ENCODE assay signal across 1 cellular context in genomic region chr11:67400942-67401494, GRCh38.
TF ChIP-seq lines count a peak whose summit lies in the region.

No MANE protein-coding gene starts in this region.

TF ChIP-seq in SK-N-SH, 30 proteins besides CTCF, POLR2A, EP300 and RAD21:
- no peak for TF ChIP-seq FOXJ3 (CRISPR knock-in tag; IDR thresholded peaks at IDR 0.05)
- TF ChIP-seq, protein P1, sequence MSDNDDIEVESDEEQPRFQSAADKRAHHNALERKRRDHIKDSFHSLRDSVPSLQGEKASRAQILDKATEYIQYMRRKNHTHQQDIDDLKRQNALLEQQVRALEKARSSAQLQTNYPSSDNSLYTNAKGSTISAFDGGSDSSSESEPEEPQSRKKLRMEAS (IDR thresholded peaks at IDR 0.05; ENCODE audit: low read depth): no peak
- no peak for TF ChIP-seq EZH2phosphoT487 (IDR thresholded peaks at IDR 0.05; ENCODE audit: borderline replicate concordance, low read depth)
- TF ChIP-seq JUND (IDR thresholded peaks at IDR 0.05): no peak
- TF ChIP-seq, protein P2, sequence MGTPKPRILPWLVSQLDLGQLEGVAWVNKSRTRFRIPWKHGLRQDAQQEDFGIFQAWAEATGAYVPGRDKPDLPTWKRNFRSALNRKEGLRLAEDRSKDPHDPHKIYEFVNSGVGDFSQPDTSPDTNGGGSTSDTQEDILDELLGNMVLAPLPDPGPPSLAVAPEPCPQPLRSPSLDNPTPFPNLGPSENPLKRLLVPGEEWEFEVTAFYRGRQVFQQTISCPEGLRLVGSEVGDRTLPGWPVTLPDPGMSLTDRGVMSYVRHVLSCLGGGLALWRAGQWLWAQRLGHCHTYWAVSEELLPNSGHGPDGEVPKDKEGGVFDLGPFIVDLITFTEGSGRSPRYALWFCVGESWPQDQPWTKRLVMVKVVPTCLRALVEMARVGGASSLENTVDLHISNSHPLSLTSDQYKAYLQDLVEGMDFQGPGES (IDR thresholded peaks at IDR 0.05; ENCODE audit: low read depth, low read length): no peak
- TF ChIP-seq RCOR1 (IDR thresholded peaks at IDR 0.05; ENCODE audit: low read length): no peak
- no peak for TF ChIP-seq GATA2 (CRISPR knock-in tag; IDR thresholded peaks at IDR 0.05)
- TF ChIP-seq, protein P3, sequence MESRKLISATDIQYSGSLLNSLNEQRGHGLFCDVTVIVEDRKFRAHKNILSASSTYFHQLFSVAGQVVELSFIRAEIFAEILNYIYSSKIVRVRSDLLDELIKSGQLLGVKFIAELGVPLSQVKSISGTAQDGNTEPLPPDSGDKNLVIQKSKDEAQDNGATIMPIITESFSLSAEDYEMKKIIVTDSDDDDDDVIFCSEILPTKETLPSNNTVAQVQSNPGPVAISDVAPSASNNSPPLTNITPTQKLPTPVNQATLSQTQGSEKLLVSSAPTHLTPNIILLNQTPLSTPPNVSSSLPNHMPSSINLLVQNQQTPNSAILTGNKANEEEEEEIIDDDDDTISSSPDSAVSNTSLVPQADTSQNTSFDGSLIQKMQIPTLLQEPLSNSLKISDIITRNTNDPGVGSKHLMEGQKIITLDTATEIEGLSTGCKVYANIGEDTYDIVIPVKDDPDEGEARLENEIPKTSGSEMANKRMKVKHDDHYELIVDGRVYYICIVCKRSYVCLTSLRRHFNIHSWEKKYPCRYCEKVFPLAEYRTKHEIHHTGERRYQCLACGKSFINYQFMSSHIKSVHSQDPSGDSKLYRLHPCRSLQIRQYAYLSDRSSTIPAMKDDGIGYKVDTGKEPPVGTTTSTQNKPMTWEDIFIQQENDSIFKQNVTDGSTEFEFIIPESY (IDR thresholded peaks at IDR 0.05; ENCODE audit: borderline replicate concordance, low read depth): no peak
- TF ChIP-seq MEF2A (IDR thresholded peaks at IDR 0.05; ENCODE audit: borderline replicate concordance, low read depth): no peak
- TF ChIP-seq SMC3 (IDR thresholded peaks at IDR 0.05; ENCODE audit: low read depth, low read length): no peak
TF ChIP-seq in SK-N-SH: peak in this region for 0.
